Comparison of ENCODE assay signal across 6 cellular contexts in the genomic region with DNA sequence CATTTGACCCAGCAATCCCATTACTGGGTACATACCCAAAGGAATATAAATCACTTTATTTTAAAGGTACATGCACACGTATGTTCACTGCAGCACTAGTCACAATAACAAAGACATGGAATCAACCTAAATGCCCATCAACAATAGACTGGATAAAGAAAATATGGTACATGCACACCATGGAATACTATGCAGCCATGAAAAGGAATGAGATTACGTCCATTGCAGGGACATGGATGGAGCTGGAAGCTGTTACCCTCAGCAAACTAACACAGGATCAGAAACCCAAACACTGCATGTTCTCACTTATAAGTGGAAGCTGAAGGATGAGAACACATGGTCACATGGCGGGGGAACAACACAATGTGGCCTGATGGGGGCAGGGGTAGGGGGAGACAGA. TPM values are rescaled to one million over a fixed set of nuclear protein-coding genes. Genes with fewer than 3 reads are reported as not detected.
"Had no signal": no experiment of that assay in that cellular context is flagged by ENCODE, and none has a peak within 500 bp of the region (broad histone marks: within the 10 kb centered on the region; RNA-seq: fewer than 3 reads in every experiment).

No MANE protein-coding gene starts in this region.

RNA-seq across cellular contexts. Expression of a gene that starts 7.2 kb away (rescaled TPM):
- total RNA-seq: posterior vena cava, pulmonary artery endothelial cell, right atrium auricular region, sciatic nerve, smooth muscle cell, upper lobe of right lung had no signal
- polyA plus RNA-seq: smooth muscle cell had no signal
